Comparison of ENCODE assay signal across 1 cellular context in genomic region chr4:39458505-39459300, GRCh38.
TF ChIP-seq lines count a peak whose summit lies in the region.

Gene LIAS (plus strand): TSS chr4:39459056. CDS start chr4:39459118, 62 bp downstream.
Gene RPL9 (minus strand): TSS chr4:39458922. CDS start chr4:39458439, 483 bp downstream.

TF ChIP-seq in HepG2, 621 proteins besides CTCF, POLR2A, EP300 and RAD21 (continued from another document):
- peak; percentile 11; the same call in 1 of the 2 replicates for TF ChIP-seq PATZ1 (CRISPR knock-in tag; IDR thresholded peaks at IDR 0.05)
- TF ChIP-seq RXRA (CRISPR knock-in tag; IDR thresholded peaks at IDR 0.05): peak; percentile 67
- TF ChIP-seq ATF3 (CRISPR knock-in tag; IDR thresholded peaks at IDR 0.05): no peak; the same call in 1 of the 2 replicates
- peak; percentile 58; the same call in 1 of the 2 replicates for TF ChIP-seq FOXC1 (CRISPR knock-in tag; IDR thresholded peaks at IDR 0.05; ENCODE audit: borderline replicate concordance)
- TF ChIP-seq TIGD3 (CRISPR knock-in tag; IDR thresholded peaks at IDR 0.05; ENCODE audit: borderline replicate concordance): peak; percentile 27; the same call in 1 of the 2 replicates
- peak; percentile 98 for TF ChIP-seq ATF7 (IDR thresholded peaks at IDR 0.05)
- peak; percentile 97 for TF ChIP-seq ATF7 (CRISPR knock-in tag; IDR thresholded peaks at IDR 0.05)
- TF ChIP-seq ZNF333 (CRISPR knock-in tag; IDR thresholded peaks at IDR 0.05; ENCODE audit: borderline replicate concordance): 0 out of 2 replicates have a peak, but pooled peaks have one; percentile 67
- TF ChIP-seq ZNF382 (CRISPR knock-in tag; IDR thresholded peaks at IDR 0.05; ENCODE audit: borderline replicate concordance): no peak
- peak; percentile 99 for TF ChIP-seq HOXA3 (CRISPR knock-in tag; IDR thresholded peaks at IDR 0.05)
- TF ChIP-seq ZSCAN9 (CRISPR knock-in tag; IDR thresholded peaks at IDR 0.05; ENCODE audit: borderline replicate concordance): peak; percentile 48; the same call in 1 of the 2 replicates
- peak; percentile 75 for TF ChIP-seq ISL2 (CRISPR knock-in tag; IDR thresholded peaks at IDR 0.05)
- TF ChIP-seq SOX5 (CRISPR knock-in tag; IDR thresholded peaks at IDR 0.05; ENCODE audit: borderline replicate concordance): peak; percentile 37; the same call in 1 of the 2 replicates
- peak; percentile 67 for TF ChIP-seq CCDC6 (CRISPR knock-in tag; IDR thresholded peaks at IDR 0.05)
- peak; percentile 60; the same call in 1 of the 2 replicates for TF ChIP-seq ZNF362 (CRISPR knock-in tag; IDR thresholded peaks at IDR 0.05; ENCODE audit: borderline replicate concordance)
- TF ChIP-seq PAX8 (CRISPR knock-in tag; IDR thresholded peaks at IDR 0.05; ENCODE audit: borderline replicate concordance): peak; percentile 97; the same call in 1 of the 2 replicates
- TF ChIP-seq SALL2 (CRISPR knock-in tag; IDR thresholded peaks at IDR 0.05): peak; percentile 83
- peak; percentile 90; the same call in 1 of the 2 replicates for TF ChIP-seq ZNF674 (CRISPR knock-in tag; IDR thresholded peaks at IDR 0.05; ENCODE audit: low read depth)
- TF ChIP-seq SIN3A (IDR thresholded peaks at IDR 0.05; ENCODE audit: borderline replicate concordance, low read depth, low read length): peak; percentile 89
- TF ChIP-seq ZNF720 (CRISPR knock-in tag; IDR thresholded peaks at IDR 0.05): no peak
- TF ChIP-seq ZHX1 (CRISPR knock-in tag; IDR thresholded peaks at IDR 0.05; ENCODE audit: low read depth): peak; percentile 96
- 0 out of 2 replicates have a peak, but pooled peaks have one; percentile 74 for TF ChIP-seq ZBTB3 (CRISPR knock-in tag; IDR thresholded peaks at IDR 0.05; ENCODE audit: borderline replicate concordance, low read depth)
- TF ChIP-seq ZNF558 (CRISPR knock-in tag; IDR thresholded peaks at IDR 0.05; ENCODE audit: borderline replicate concordance): peak; percentile 76; the same call in 1 of the 2 replicates
- TF ChIP-seq U2AF2 (IDR thresholded peaks at IDR 0.05; ENCODE audit: low read depth, low read length): no peak
- peak; percentile 90 for TF ChIP-seq KDM5B (CRISPR knock-in tag; IDR thresholded peaks at IDR 0.05; ENCODE audit: borderline replicate concordance)
